ENCODE assay signal across 18 cellular contexts in the genomic region with DNA sequence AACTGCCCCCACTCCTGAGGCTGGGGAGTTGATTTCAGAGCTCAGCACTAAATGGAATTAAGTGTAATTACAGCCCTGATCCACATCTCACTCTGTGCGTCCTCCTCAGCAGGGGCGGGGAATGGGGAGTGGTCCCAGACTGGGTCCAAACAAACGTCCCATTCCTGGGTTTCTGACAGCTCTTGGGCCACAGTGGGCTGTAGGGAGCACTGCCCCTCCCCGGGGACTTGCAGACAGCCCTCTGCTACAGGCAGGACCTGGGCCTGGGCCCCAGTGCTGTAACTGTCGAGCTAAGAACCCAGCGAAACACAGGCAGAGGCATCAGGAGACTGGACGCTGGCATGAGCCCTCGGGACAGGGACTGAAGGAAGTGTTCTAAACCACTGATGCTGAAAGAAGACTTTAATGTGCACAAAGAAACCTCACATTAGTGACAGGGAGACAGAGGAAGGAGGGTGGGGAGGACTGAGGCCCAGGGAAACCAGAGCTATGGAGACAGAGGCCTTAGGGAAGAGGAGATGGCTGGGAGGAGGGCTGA. TPM values are rescaled to one million over a fixed set of nuclear protein-coding genes. Genes with fewer than 3 reads are reported as not detected.
A peak's percentile ranks its signal among the peaks of the same experiment; 100 is the strongest.
DNase-seq lines count a peak whose midpoint lies in the region; ATAC-seq and TF ChIP-seq lines count a peak whose summit lies in the region.
"Had no signal": no experiment of that assay in that cellular context is flagged by ENCODE, and none has a peak within 500 bp of the region (broad histone marks: within the 10 kb centered on the region; RNA-seq: fewer than 3 reads in every experiment).

No MANE protein-coding gene starts in this region.

- no peak overlapping the region for H3K4ac ChIP-seq in H9 (ENCODE audit: low read depth, low read length)

- no peak overlapping the region for H2BK12ac ChIP-seq in H9 (ENCODE audit: insufficient read length, low read depth, low read length)

- no peak overlapping the region for H3K56ac ChIP-seq in H9 (ENCODE audit: insufficient read length, low read depth, low read length)

- H3K4me2 ChIP-seq in H9 (ENCODE audit: insufficient read depth, insufficient read length, low read length) = no peak overlapping the region
- peak overlapping the region; percentile 46 for H3K4me2 ChIP-seq in smooth muscle cell

- H3K27ac ChIP-seq in H9 (ENCODE audit: insufficient read length, low read depth, low read length) (no peak overlapping the region), smooth muscle cell (ENCODE audit: low read depth) (peak overlapping the region; percentile 22)
- H3K27ac ChIP-seq: foreskin keratinocyte, GM23248, stomach had no signal

- no peak overlapping the region for H3K18ac ChIP-seq in H9 (ENCODE audit: insufficient read length, low read depth, low read length)

- no peak overlapping the region for H2AFZ ChIP-seq in H9 (ENCODE audit: low read length)
- no peak overlapping the region for H2AFZ ChIP-seq in smooth muscle cell (ENCODE audit: low read depth)
- H2AFZ ChIP-seq: GM23248 had no signal

- ATAC-seq in SK-N-SH treated with all-trans-retinoic acid at 6 μM for 48 hours = peak; percentile 25; the same call in 2 of the 3 replicates
- ATAC-seq: activated CD8-positive, alpha-beta T cell treated with anti-CD3 and anti-CD28 coated beads for 36 hours; foreskin keratinocyte; left cardiac atrium had no signal

- H3K4me3 ChIP-seq in smooth muscle cell = no peak overlapping the region
- H3K4me3 ChIP-seq: GM23248, stomach had no signal

- H4K20me1 ChIP-seq in H9 (ENCODE audit: control insufficient read depth, insufficient read depth, insufficient read length) (no peaks in the 10 kb centered on the region), smooth muscle cell (ENCODE audit: low read depth) (no peaks in the 10 kb centered on the region)

- DNase-seq in H9 (no peak), iPS-NIHi7 (ENCODE audit: extremely low spot score) (peak; percentile 43), smooth muscle cell (lab: John Stamatoyannopoulos, UW; ENCODE audit: unreplicated experiment) (no peak), cerebellar cortex (ENCODE audit: low spot score) (no peak), NCI-H128 (lab: John Stamatoyannopoulos, UW; ENCODE audit: unreplicated experiment) (no peak), NCI-H1694 (lab: John Stamatoyannopoulos, UW) (no peak), RPMI8226 (no peak)
- DNase-seq: activated CD8-positive, alpha-beta T cell treated with anti-CD3 and anti-CD28 coated beads for 36 hours; activated naive CD4-positive, alpha-beta T cell treated with anti-CD3 and anti-CD28 coated beads for 36 hours; cortex of kidney; foreskin keratinocyte; GM23248; left cardiac atrium; NCI-H1694 treated with DMSO at 0.1 percent for 48 hours; stimulated activated CD4-positive, alpha-beta T cell treated with anti-CD3 and anti-CD28 coated beads, Interleukin-4, amount 100 ng/mL, for 24 hours; stomach had no signal

- H3K36me3 Mint-ChIP-seq in H9 (ENCODE audit: insufficient read depth in 1 of 3, low read depth in 3 of 3) = peaks cover 0 to 5% (median 2%) of the 10 kb centered on the region in 3 experiments; a peak in 3 of 7 replicates
- H3K36me3 Mint-ChIP-seq: IgD-negative memory B cell had no signal

- peaks cover 1% of the 10 kb centered on the region for H3K27me3 Mint-ChIP-seq in H9 (ENCODE audit: low read depth)

- peak overlapping the region in 1 of 2 experiments; percentile 41; a peak in 1 of 5 replicates for H3K4me3 Mint-ChIP-seq in H9
- H3K4me3 Mint-ChIP-seq: activated CD8-positive, alpha-beta T cell treated with anti-CD3 and anti-CD28 coated beads for 36 hours; activated naive CD4-positive, alpha-beta T cell treated with anti-CD3 and anti-CD28 coated beads for 36 hours had no signal

- no peak overlapping the region; the same call in 1 of the 2 replicates for H3K14ac ChIP-seq in H9 (ENCODE audit: insufficient read depth, low read length)

- H4K8ac ChIP-seq in H9 (replicated peaks; ENCODE audit: insufficient read length, low read depth, low read length) = no peak overlapping the region

- peaks cover 2% of the 10 kb centered on the region for H3K23me2 ChIP-seq in H9 (ENCODE audit: insufficient read length, low read depth, low read length, poor library complexity, severe bottlenecking)

- H4K5ac ChIP-seq in H9 (ENCODE audit: insufficient read length, low read depth, low read length) = no peak overlapping the region

- no peak overlapping the region for H4K91ac ChIP-seq in H9 (ENCODE audit: insufficient read length, low read depth, low read length)

- no peak overlapping the region for H2BK5ac ChIP-seq in H9 (ENCODE audit: insufficient read length, low read length)

- no peak overlapping the region for H2AK5ac ChIP-seq in H9 (ENCODE audit: insufficient read length, low read length)

- H3K23ac ChIP-seq in H9 (ENCODE audit: insufficient read length, low read depth, low read length) = no peak overlapping the region

- H3K27me3 ChIP-seq in H9 (ENCODE audit: insufficient read depth, low read length) (no peaks in the 10 kb centered on the region), smooth muscle cell (ENCODE audit: low read depth) (no peaks in the 10 kb centered on the region)

- peaks cover 24% of the 10 kb centered on the region for H3F3A ChIP-seq in smooth muscle cell (ENCODE audit: low read depth)

- H3K9me3 ChIP-seq in H9 (ENCODE audit: control insufficient read depth, low read depth, low read length) = no peaks in the 10 kb centered on the region
- no peaks in the 10 kb centered on the region for H3K9me3 ChIP-seq in smooth muscle cell (replicated peaks; ENCODE audit: low read depth)
- H3K9me3 ChIP-seq: stomach had no signal

- H3K79me1 ChIP-seq in H9 (ENCODE audit: insufficient read depth, low read depth, low read length, poor library complexity, severe bottlenecking) = no peaks in the 10 kb centered on the region

- H2BK20ac ChIP-seq in H9 (ENCODE audit: low read depth, low read length, poor library complexity, severe bottlenecking) = no peak overlapping the region

- H3K9ac ChIP-seq in H9 (ENCODE audit: extremely low read depth, insufficient read length, low read length) = no peak overlapping the region
- H3K9ac ChIP-seq in smooth muscle cell (ENCODE audit: low read depth) = no peak overlapping the region
- H3K9ac ChIP-seq: GM23248 had no signal

- H3K36me3 ChIP-seq in smooth muscle cell (ENCODE audit: low read depth) = no peaks in the 10 kb centered on the region
- H3K36me3 ChIP-seq: stomach had no signal

- H3K4me1 Mint-ChIP-seq in H9 = peaks cover 57 to 69% of the 10 kb centered on the region in 2 experiments

- H3K9me3 Mint-ChIP-seq in H9 = no peaks in the 10 kb centered on the region
- H3K9me3 Mint-ChIP-seq: activated CD8-positive, alpha-beta T cell treated with anti-CD3 and anti-CD28 coated beads for 36 hours; activated naive CD4-positive, alpha-beta T cell treated with anti-CD3 and anti-CD28 coated beads for 36 hours; IgD-negative memory B cell had no signal

- no peak overlapping the region for H2BK15ac ChIP-seq in H9 (ENCODE audit: low read depth, low read length)

- no peak overlapping the region for H2BK120ac ChIP-seq in H9 (ENCODE audit: low read depth, low read length, poor library complexity, severe bottlenecking)

- H3K4me1 ChIP-seq in H9 (ENCODE audit: insufficient read depth, low read length) (no peaks in the 10 kb centered on the region; the same call in 1 of the 2 replicates), smooth muscle cell (ENCODE audit: low read depth) (peaks cover 41% of the 10 kb centered on the region)

- no CpG with 5 or more reads among the region's 8 CpGs for WGBS in H9 (ENCODE audit: extremely low coverage, insufficient read length, low lambda C conversion rate)
- 28% methylated on average over 8 of the region's 8 CpGs for WGBS in smooth muscle cell (ENCODE audit: low lambda C conversion rate)

- no peak overlapping the region for H3T11ph ChIP-seq in H9 (ENCODE audit: low read length)

- peak overlapping the region in 2 of 3 experiments; percentile 34 to 44; a peak in 2 of 7 replicates for H3K27ac Mint-ChIP-seq in H9
- H3K27ac Mint-ChIP-seq: activated CD8-positive, alpha-beta T cell treated with anti-CD3 and anti-CD28 coated beads for 36 hours; activated naive CD4-positive, alpha-beta T cell treated with anti-CD3 and anti-CD28 coated beads for 36 hours had no signal

- H3K79me2 ChIP-seq in H9 (ENCODE audit: insufficient read depth, low read length) = no peaks in the 10 kb centered on the region
- H3K79me2 ChIP-seq in smooth muscle cell (ENCODE audit: low read depth) = peaks cover 3% of the 10 kb centered on the region

- no peak for TF ChIP-seq CTCF in H9 (conservative IDR thresholded peaks at IDR 0.05)
- no peak for TF ChIP-seq CTCF in smooth muscle cell (IDR thresholded peaks at IDR 0.05; ENCODE audit: borderline replicate concordance, insufficient read depth, poor library complexity, severe bottlenecking)

TF ChIP-seq in SK-N-SH treated with all-trans-retinoic acid at 6 μM for 48 hours, 23 proteins besides CTCF, POLR2A, EP300 and RAD21 (continues in another document):
- no peak for TF ChIP-seq ARNTL (CRISPR knock-in tag; IDR thresholded peaks at IDR 0.05; ENCODE audit: borderline replicate concordance, low read depth)
- no peak for TF ChIP-seq ZFP30 (CRISPR knock-in tag; IDR thresholded peaks at IDR 0.05)
- TF ChIP-seq PPARA (CRISPR knock-in tag; IDR thresholded peaks at IDR 0.05; ENCODE audit: borderline replicate concordance) = no peak
- TF ChIP-seq, protein P1, sequence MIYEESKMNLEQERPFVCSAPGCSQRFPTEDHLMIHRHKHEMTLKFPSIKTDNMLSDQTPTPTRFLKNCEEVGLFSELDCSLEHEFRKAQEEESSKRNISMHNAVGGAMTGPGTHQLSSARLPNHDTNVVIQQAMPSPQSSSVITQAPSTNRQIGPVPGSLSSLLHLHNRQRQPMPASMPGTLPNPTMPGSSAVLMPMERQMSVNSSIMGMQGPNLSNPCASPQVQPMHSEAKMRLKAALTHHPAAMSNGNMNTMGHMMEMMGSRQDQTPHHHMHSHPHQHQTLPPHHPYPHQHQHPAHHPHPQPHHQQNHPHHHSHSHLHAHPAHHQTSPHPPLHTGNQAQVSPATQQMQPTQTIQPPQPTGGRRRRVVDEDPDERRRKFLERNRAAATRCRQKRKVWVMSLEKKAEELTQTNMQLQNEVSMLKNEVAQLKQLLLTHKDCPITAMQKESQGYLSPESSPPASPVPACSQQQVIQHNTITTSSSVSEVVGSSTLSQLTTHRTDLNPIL (CRISPR knock-in tag; IDR thresholded peaks at IDR 0.05; ENCODE audit: low read depth) = no peak

RNA-seq across cellular contexts. Expression of a gene that starts 5.7 kb away (rescaled TPM):
- 81.6 and 87.2 TPM in 2 replicates for total RNA-seq in H9 (2021)
- total RNA-seq in smooth muscle cell = 41.0 and 42.0 TPM in 2 replicates
- polyA plus RNA-seq in smooth muscle cell = 39.3 and 40.7 TPM in 2 replicates

RNA-seq across cellular contexts. Expression of a gene that starts 17.8 kb away (rescaled TPM):
- total RNA-seq in H9 (2021) (13.0 and 13.9 TPM in 2 replicates), smooth muscle cell (7.9 and 9.6 TPM in 2 replicates)
- 16.5 and 19.1 TPM in 2 replicates for polyA plus RNA-seq in smooth muscle cell

RNA-seq across cellular contexts. Expression of a gene that starts 31.7 kb away (rescaled TPM):
- total RNA-seq in H9 (2021) (2.3 and 2.4 TPM in 2 replicates), smooth muscle cell (1.6 and 5.6 TPM in 2 replicates)
- 1.7 and 3.5 TPM in 2 replicates for polyA plus RNA-seq in smooth muscle cell

RNA-seq across cellular contexts. Expression of a gene that starts 59.5 kb away (rescaled TPM):
- total RNA-seq in H9 (2021) (22.8 and 25.0 TPM in 2 replicates), smooth muscle cell (2.4 and 3.2 TPM in 2 replicates)
- 4.8 and 5.5 TPM in 2 replicates for polyA plus RNA-seq in smooth muscle cell
